ENCODE assay signal across 1 cellular context in the genomic region with DNA sequence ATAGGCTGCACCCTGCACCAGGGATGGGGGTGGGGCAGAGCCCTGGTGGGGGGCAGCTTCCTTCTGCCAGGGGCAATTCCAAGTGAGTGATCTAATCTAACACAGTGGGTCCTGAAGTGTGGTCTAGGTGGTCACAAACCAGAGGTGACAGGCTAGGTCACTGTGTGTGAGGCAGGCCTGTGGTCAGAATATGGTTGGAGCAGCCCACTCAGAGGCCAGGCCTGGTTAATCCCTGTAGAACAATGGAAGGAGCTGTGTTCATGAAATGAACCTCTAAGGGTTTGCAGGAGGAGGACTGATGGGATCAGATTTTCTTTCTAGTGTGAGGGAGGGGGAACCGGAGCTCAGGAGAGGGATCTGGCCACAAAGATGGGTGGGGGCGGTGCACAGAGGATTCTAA.
TF ChIP-seq lines count a peak whose summit lies in the region.

No MANE protein-coding gene starts in this region.

TF ChIP-seq in H1, 55 proteins besides CTCF, POLR2A, EP300 and RAD21:
- TF ChIP-seq SIX5 (IDR thresholded peaks at IDR 0.05; ENCODE audit: low read depth, low read length) (no peak), POLR2AphosphoS5 (IDR thresholded peaks at IDR 0.05; ENCODE audit: low read depth, low read length) (no peak), TEAD4 (IDR thresholded peaks at IDR 0.05; ENCODE audit: low read depth, low read length) (no peak), BRCA1 (IDR thresholded peaks at IDR 0.05; ENCODE audit: low read depth, low read length) (no peak), SP1 (IDR thresholded peaks at IDR 0.05; ENCODE audit: low read depth, low read length) (no peak), TAF1 (IDR thresholded peaks at IDR 0.05; ENCODE audit: low read depth, low read length) (no peak)
- TF ChIP-seq, protein P1, sequence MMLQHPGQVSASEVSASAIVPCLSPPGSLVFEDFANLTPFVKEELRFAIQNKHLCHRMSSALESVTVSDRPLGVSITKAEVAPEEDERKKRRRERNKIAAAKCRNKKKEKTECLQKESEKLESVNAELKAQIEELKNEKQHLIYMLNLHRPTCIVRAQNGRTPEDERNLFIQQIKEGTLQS (IDR thresholded peaks at IDR 0.05; ENCODE audit: insufficient read depth, low read depth, low read length), result no peak
- TF ChIP-seq, protein P2, sequence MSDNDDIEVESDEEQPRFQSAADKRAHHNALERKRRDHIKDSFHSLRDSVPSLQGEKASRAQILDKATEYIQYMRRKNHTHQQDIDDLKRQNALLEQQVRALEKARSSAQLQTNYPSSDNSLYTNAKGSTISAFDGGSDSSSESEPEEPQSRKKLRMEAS (IDR thresholded peaks at IDR 0.05), result no peak
